In the genomic region with DNA sequence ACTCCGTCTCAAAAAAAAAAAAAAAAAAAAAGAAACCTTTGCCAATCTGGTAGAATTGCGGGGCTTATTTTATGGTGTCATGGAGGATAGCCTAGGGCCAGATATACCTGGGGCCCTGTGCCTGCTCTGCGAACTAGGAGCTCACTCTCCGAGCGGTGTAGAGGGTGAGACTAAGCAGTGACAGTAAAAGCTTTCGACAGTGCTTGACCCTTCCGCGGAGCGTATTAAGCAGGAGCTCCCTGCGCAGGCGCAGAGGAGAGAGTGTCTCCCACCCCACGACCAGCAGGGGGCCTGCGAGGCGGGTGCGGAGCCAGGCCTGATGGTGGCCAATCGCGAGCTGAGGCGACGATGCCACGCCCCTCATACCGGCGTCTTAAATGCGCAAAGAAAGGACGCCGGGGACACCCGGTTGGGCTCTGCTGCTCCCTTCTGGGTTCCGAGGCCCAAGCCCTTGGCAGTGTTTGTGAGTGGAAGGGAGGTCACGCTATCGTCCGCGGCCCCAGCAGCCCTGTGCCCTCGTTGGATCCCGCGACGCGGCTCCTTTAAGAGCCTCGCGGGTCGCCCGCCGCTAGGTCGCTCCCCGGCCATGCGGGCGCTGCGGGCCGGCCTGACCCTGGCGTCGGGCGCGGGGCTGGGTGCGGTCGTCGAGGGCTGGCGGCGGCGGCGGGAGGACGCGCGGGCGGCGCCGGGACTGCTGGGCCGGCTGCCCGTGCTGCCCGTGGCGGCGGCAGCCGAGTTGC, we compare ENCODE assay signal across 8 cellular contexts. TPM values are rescaled to one million over a fixed set of nuclear protein-coding genes. Genes with fewer than 3 reads are reported as not detected.
DNase-seq lines count a peak whose midpoint lies in the region; ATAC-seq and TF ChIP-seq lines count a peak whose summit lies in the region.

A gene (plus strand): TSS at position 402 of the 740 bp plus-strand sequence. CDS start 185 bp downstream, at position 587.

- TF ChIP-seq EP300 in Ishikawa (IDR thresholded peaks at IDR 0.05; ENCODE audit: borderline replicate concordance), result no peak

- ATAC-seq in GM21528 (IDR thresholded peaks at IDR 0.05; ENCODE audit: low FRiP score, unreplicated experiment), result peak; percentile 76

- H3K4me3 ChIP-seq in epithelial cell of esophagus (ENCODE audit: low read length) (peak within 1 kb of the TSS; percentile 63), mononuclear cell (ENCODE audit: low read length) (peak within 1 kb of the TSS; percentile 61)

- TF ChIP-seq RAD21 in Ishikawa (IDR thresholded peaks at IDR 0.05; ENCODE audit: low read depth), result no peak; the same call in 1 of the 2 replicates

- TF ChIP-seq CTCF in epithelial cell of esophagus (IDR thresholded peaks at IDR 0.05; ENCODE audit: insufficient read depth, low read depth, low read length, missing control alignments), result peak; percentile 94

- DNase-seq in DMS153 treated with DMSO at 0.1 percent for 48 hours (lab: John Stamatoyannopoulos, UW; ENCODE audit: unreplicated experiment) (peak; percentile 96), OCI-M2 (lab: John Stamatoyannopoulos, UW; ENCODE audit: unreplicated experiment) (peak; percentile 79), activated T-cell treated with anti-CD3 and anti-CD28 coated beads for 4 hours (peak; percentile 97), epithelial cell of esophagus (ENCODE audit: low read depth) (peak; percentile 96)
- DNase-seq in stimulated activated CD8-positive, alpha-beta memory T cell treated with anti-CD3 and anti-CD28 coated beads, Interleukin-4, amount 100 ng/mL, for 1 hour (ENCODE audit: low read depth in 2 of 2, low spot score in 1 of 2), result peak; percentile 95 to 96

- H3K27me3 ChIP-seq in mononuclear cell (ENCODE audit: insufficient read depth, low read length), result no peaks in the 10 kb centered on the region

- no peaks in the 10 kb centered on the region for H3K9me3 ChIP-seq in mononuclear cell (ENCODE audit: low read depth, low read length)

- peaks cover 17% of the 10 kb centered on the region for H3K4me1 ChIP-seq in mononuclear cell (ENCODE audit: insufficient read depth, low read length)

TF ChIP-seq in Ishikawa, 13 proteins besides CTCF, POLR2A, EP300 and RAD21:
- TF ChIP-seq CEBPB (IDR thresholded peaks at IDR 0.05) (no peak), ZBTB7A (IDR thresholded peaks at IDR 0.05; ENCODE audit: low read depth) (0 out of 2 replicates have a peak, but pooled peaks have one; percentile 18), TAF1 (IDR thresholded peaks at IDR 0.05; ENCODE audit: low read depth) (peak; percentile 72; the same call in 1 of the 2 replicates)

RNA-seq across cellular contexts. Expression of the gene that starts here (rescaled TPM):
- 3.0 TPM for total RNA-seq in mononuclear cell

Comparison
In these comparisons a context has a peak if more than half of its experiments do, and no peak if none do; other contexts are left out.
1. Peak in every context shown above with its lines: DNase-seq, ATAC-seq and H3K4me3 ChIP-seq.